Comparison of ENCODE assay signal across 22 cellular contexts in genomic region chr12:79299447-79300198, GRCh38.
"Had no signal": no experiment of that assay in that cellular context is flagged by ENCODE, and none has a peak within 500 bp of the region (broad histone marks: within the 10 kb centered on the region; RNA-seq: fewer than 3 reads in every experiment).

No MANE protein-coding gene starts in this region.

- H3K27ac Mint-ChIP-seq: naive B cell; nephron; stimulated activated effector memory CD8-positive, alpha-beta T cell treated with anti-CD3 and anti-CD28 coated beads, Interleukin-12 subunit alpha, Interleukin-12 subunit beta, amount 100 ng/mL, for 72 hours had no signal

- H3K9me3 Mint-ChIP-seq: naive B cell, nephron had no signal

- H3K27ac ChIP-seq: epithelial cell of prostate, esophagus muscularis mucosa, gastrocnemius medialis, heart right ventricle, neutrophil, right atrium auricular region, suprapubic skin had no signal

- H3K27me3 ChIP-seq: dorsolateral prefrontal cortex, esophagus muscularis mucosa, gastrocnemius medialis, heart right ventricle, neutrophil, right atrium auricular region, suprapubic skin, tibial nerve had no signal

- FAIRE-seq: islet of Langerhans had no signal

- H3K9me3 ChIP-seq: esophagus muscularis mucosa, gastrocnemius medialis, heart right ventricle, neutrophil, right atrium auricular region, suprapubic skin, tibial nerve had no signal

- H3K4me3 Mint-ChIP-seq: naive B cell; nephron; stimulated activated effector memory CD8-positive, alpha-beta T cell treated with anti-CD3 and anti-CD28 coated beads, Interleukin-12 subunit alpha, Interleukin-12 subunit beta, amount 100 ng/mL, for 72 hours had no signal

- ATAC-seq: gastrocnemius medialis; heart right ventricle; stimulated activated effector memory CD8-positive, alpha-beta T cell treated with anti-CD3 and anti-CD28 coated beads, Interleukin-12 subunit alpha, Interleukin-12 subunit beta, amount 100 ng/mL, for 72 hours; stimulated activated naive CD8-positive, alpha-beta T cell treated with anti-CD3 and anti-CD28 coated beads, Interleukin-15, Interleukin-2, amounts not matched to agents 100 U/mL and 50 U/mL, for 24 hours had no signal

- DNase-seq: cortex of kidney; dorsolateral prefrontal cortex; effector CD8-positive, alpha-beta T cell; gastrocnemius medialis; heart right ventricle; hypothalamus; kidney glomerular epithelial cell; naive B cell; posterior cingulate gyrus; stimulated activated CD4-positive, alpha-beta T cell treated with anti-CD3 and anti-CD28 coated beads, Interleukin-2, amount 100 ng/mL, for 48 hours; stimulated activated CD8-positive, alpha-beta memory T cell treated with anti-CD3 and anti-CD28 coated beads, Interleukin-4, amount 100 ng/mL, for 48 hours; stimulated activated naive CD8-positive, alpha-beta T cell treated with anti-CD3 and anti-CD28 coated beads, Interleukin-15, Interleukin-2, amounts not matched to agents 100 U/mL and 50 U/mL, for 24 hours had no signal

- H3K27me3 Mint-ChIP-seq: naive B cell had no signal

- H3K4me3 ChIP-seq: dorsolateral prefrontal cortex, esophagus muscularis mucosa, gastrocnemius medialis, heart right ventricle, right atrium auricular region, smooth muscle cell, suprapubic skin, tibial nerve had no signal

- H3K36me3 Mint-ChIP-seq: naive B cell; stimulated activated effector memory CD8-positive, alpha-beta T cell treated with anti-CD3 and anti-CD28 coated beads, Interleukin-12 subunit alpha, Interleukin-12 subunit beta, amount 100 ng/mL, for 72 hours had no signal

- H3K4me1 Mint-ChIP-seq: naive B cell; stimulated activated effector memory CD8-positive, alpha-beta T cell treated with anti-CD3 and anti-CD28 coated beads, Interleukin-12 subunit alpha, Interleukin-12 subunit beta, amount 100 ng/mL, for 72 hours had no signal

- H3K36me3 ChIP-seq: esophagus muscularis mucosa, gastrocnemius medialis, heart right ventricle, neutrophil, right atrium auricular region, suprapubic skin, tibial nerve had no signal

- H3K4me2 ChIP-seq: smooth muscle cell had no signal

- H3K4me1 ChIP-seq: esophagus muscularis mucosa, gastrocnemius medialis, right atrium auricular region, suprapubic skin had no signal
